In the genomic region with DNA sequence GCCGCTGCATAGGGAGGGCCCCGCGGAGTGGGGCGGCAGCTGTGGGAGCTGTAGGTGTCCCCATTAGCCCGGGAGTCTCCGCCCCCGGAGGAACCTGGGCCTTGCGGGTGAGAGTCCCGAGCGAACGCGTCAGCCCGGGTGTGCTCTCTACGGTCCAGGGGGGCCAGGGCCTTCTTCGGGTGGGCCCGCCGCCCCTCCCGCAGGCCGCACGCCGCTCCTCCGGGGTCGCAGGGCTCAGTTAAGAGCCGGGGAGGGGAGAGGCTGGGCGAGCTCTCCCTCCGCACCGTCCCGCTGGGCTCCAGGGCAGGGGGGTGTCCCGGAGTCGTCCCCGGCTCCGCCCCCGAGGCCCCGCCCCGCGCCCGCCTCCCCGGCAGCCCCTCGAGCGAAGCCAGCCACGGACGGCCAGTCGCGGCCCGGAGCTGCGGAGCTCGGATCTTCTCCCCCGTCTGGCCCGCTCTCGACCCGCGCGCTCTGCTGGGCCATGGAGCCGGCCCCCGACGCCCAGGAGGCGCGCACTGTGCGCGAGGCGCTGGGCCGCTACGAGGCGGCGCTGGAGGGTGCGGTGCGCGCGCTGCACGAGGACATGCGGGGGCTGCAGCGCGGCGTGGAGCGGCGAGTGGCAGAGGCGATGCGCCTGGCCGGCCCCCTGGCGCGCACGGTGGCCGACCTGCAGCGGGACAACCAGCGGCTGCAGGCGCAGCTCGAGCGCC, we compare ENCODE assay signal across 7 cellular contexts. TPM values are rescaled to one million over a fixed set of nuclear protein-coding genes. Genes with fewer than 3 reads are reported as not detected.
A peak's percentile ranks its signal among the peaks of the same experiment; 100 is the strongest.
DNase-seq lines count a peak whose midpoint lies in the region; TF ChIP-seq lines count a peak whose summit lies in the region.

A gene (plus strand): TSS at position 405 of the 710 bp plus-strand sequence. CDS start 77 bp downstream, at position 482.

- H3K27ac ChIP-seq in HUES48 (ENCODE audit: low read depth, low read length) (no peak within 1 kb of the TSS), MM.1S (ENCODE audit: low read length) (no peak within 1 kb of the TSS), PC-9 (no peak within 1 kb of the TSS)

- intact Hi-C loops in PC-9 (cut with micrococcal nuclease; ENCODE audit: unreplicated experiment), result no loop called here

- H3K27me3 ChIP-seq in HUES48 (ENCODE audit: control insufficient read depth, insufficient read depth, low read length) (peaks cover 45% of the 10 kb centered on the region), MM.1S (replicated peaks; ENCODE audit: insufficient read depth, low read length) (peaks cover 92% of the 10 kb centered on the region), PC-9 (ENCODE audit: insufficient read depth, low read depth) (peaks cover 65% of the 10 kb centered on the region)

- H3K79me2 ChIP-seq in MM.1S (ENCODE audit: low read length) (no peaks in the 10 kb centered on the region), PC-9 (ENCODE audit: low read depth) (no peaks in the 10 kb centered on the region)

- H4K20me1 ChIP-seq in MM.1S (ENCODE audit: insufficient read depth, low read length) (no peaks in the 10 kb centered on the region), PC-9 (ENCODE audit: insufficient read depth) (no peaks in the 10 kb centered on the region; the same call in 1 of the 2 replicates)

- no peak for TF ChIP-seq CTCF in MM.1S (IDR thresholded peaks at IDR 0.05; ENCODE audit: low read length)
- TF ChIP-seq CTCF in PC-9 (conservative IDR thresholded peaks at IDR 0.05), result no peak

- peak within 1 kb of the TSS; percentile 57 for H3K4me3 Mint-ChIP-seq in activated T-cell treated with anti-CD3 and anti-CD28 coated beads, Interleukin-2, amount 50 U/mL, for 24 hours

- H3F3A ChIP-seq in MM.1S (ENCODE audit: insufficient read depth, low read length) (no peaks in the 10 kb centered on the region), PC-9 (ENCODE audit: insufficient read depth, low read depth) (no peaks in the 10 kb centered on the region)

- H3K4me2 ChIP-seq in MM.1S (ENCODE audit: low read depth, low read length), result no peak within 1 kb of the TSS
- no peak within 1 kb of the TSS for H3K4me2 ChIP-seq in PC-9

- no peak within 1 kb of the TSS for H3K27ac Mint-ChIP-seq in activated T-cell treated with anti-CD3 and anti-CD28 coated beads, Interleukin-2, amount 50 U/mL, for 24 hours

- H3K9me2 ChIP-seq in MM.1S (replicated peaks; ENCODE audit: insufficient read depth, low read length), result no peaks in the 10 kb centered on the region
- no peaks in the 10 kb centered on the region for H3K9me2 ChIP-seq in PC-9 (ENCODE audit: insufficient read depth)

- CTCF ChIA-PET in PC-9 (lab: Charles Lee), result interaction anchor here (0.5 kb wide), 1 partner anchor 29 kb away, joined by 6 read pairs; no protein-coding TSS in a partner anchor

- POLR2A ChIA-PET in PC-9 (lab: Charles Lee; ENCODE audit: unreplicated experiment), result no interaction called here

- no peaks in the 10 kb centered on the region for H3K9me3 ChIP-seq in HUES48 (ENCODE audit: control insufficient read depth, insufficient read depth, low read length)
- H3K9me3 ChIP-seq in MM.1S (replicated peaks; ENCODE audit: insufficient read depth, low read length), result no peaks in the 10 kb centered on the region
- no peaks in the 10 kb centered on the region for H3K9me3 ChIP-seq in PC-9 (ENCODE audit: insufficient read depth, low read depth)

- H3K9ac ChIP-seq in HUES48 (ENCODE audit: low read depth, low read length) (no peak within 1 kb of the TSS), MM.1S (ENCODE audit: low read length) (no peak within 1 kb of the TSS)

- H3K4me3 ChIP-seq in HUES48 (ENCODE audit: low read depth, low read length), result peak within 1 kb of the TSS; percentile 66
- H3K4me3 ChIP-seq in MM.1S (ENCODE audit: low read length), result no peak within 1 kb of the TSS
- no peak within 1 kb of the TSS for H3K4me3 ChIP-seq in PC-9

- DNase-seq in activated T-cell treated with anti-CD3 and anti-CD28 coated beads, Interleukin-2, amount 50 U/mL, for 24 hours, result peak; percentile 54
- DNase-seq in iPS-NIHi11 (ENCODE audit: low spot score) (peak; percentile 84), MM.1S (no peak), midbrain (lab: John Stamatoyannopoulos, UW) (no peak), PC-9 (no peak)
- peak; percentile 18 for DNase-seq in stimulated activated CD8-positive, alpha-beta memory T cell treated with anti-CD3 and anti-CD28 coated beads, Interleukin-4, amount 100 ng/mL, for 24 hours (ENCODE audit: low read depth)

- H3K9me3 Mint-ChIP-seq in activated T-cell treated with anti-CD3 and anti-CD28 coated beads, Interleukin-2, amount 50 U/mL, for 24 hours, result no peaks in the 10 kb centered on the region

- H2AFZ ChIP-seq in MM.1S (ENCODE audit: low read length) (no peak within 1 kb of the TSS), PC-9 (no peak within 1 kb of the TSS)

- H3K36me3 ChIP-seq in HUES48 (ENCODE audit: control insufficient read depth, insufficient read depth, low read length) (no peaks in the 10 kb centered on the region), MM.1S (replicated peaks; ENCODE audit: insufficient read depth, low read length) (no peaks in the 10 kb centered on the region), PC-9 (ENCODE audit: low read depth) (no peaks in the 10 kb centered on the region)

- H3K4me1 Mint-ChIP-seq in activated T-cell treated with anti-CD3 and anti-CD28 coated beads, Interleukin-2, amount 50 U/mL, for 24 hours (ENCODE audit: low read depth), result peaks cover 8% of the 10 kb centered on the region

- peaks cover 51% of the 10 kb centered on the region for H3K27me3 Mint-ChIP-seq in activated T-cell treated with anti-CD3 and anti-CD28 coated beads, Interleukin-2, amount 50 U/mL, for 24 hours

- no peaks in the 10 kb centered on the region for H3K36me3 Mint-ChIP-seq in activated T-cell treated with anti-CD3 and anti-CD28 coated beads, Interleukin-2, amount 50 U/mL, for 24 hours (ENCODE audit: low read depth)

- peaks cover 10% of the 10 kb centered on the region; the same call in 1 of the 2 replicates for H3K4me1 ChIP-seq in HUES48 (ENCODE audit: control insufficient read depth, insufficient read depth, low read length)
- H3K4me1 ChIP-seq in MM.1S (ENCODE audit: low read length), result no peaks in the 10 kb centered on the region
- H3K4me1 ChIP-seq in PC-9 (replicated peaks; ENCODE audit: insufficient read depth), result no peaks in the 10 kb centered on the region

- BruUV-seq in PC-9 (replicated peaks; lab: Mats Ljungman, UMichigan), result no TSS peak

RNA-seq across cellular contexts. Expression of the gene that starts here (rescaled TPM):
- total RNA-seq in PC-9 (2021), result not detected in 2 replicates

Comparison
In these comparisons a context has a peak if more than half of its experiments do, and no peak if none do; other contexts are left out.
1. DNase-seq: peak in activated T-cell treated with anti-CD3 and anti-CD28 coated beads, Interleukin-2, amount 50 U/mL, for 24 hours (single experiment), iPS-NIHi11 (single experiment) and stimulated activated CD8-positive, alpha-beta memory T cell treated with anti-CD3 and anti-CD28 coated beads, Interleukin-4, amount 100 ng/mL, for 24 hours (single experiment); none in MM.1S (single experiment), midbrain (single experiment) and PC-9 (0 of 2).